In genomic region chr14:57066887-57067513, GRCh38 we compare ENCODE assay signal across 9 cellular contexts.
DNase-seq lines count a peak whose midpoint lies in the region; ATAC-seq and TF ChIP-seq lines count a peak whose summit lies in the region.
"Had no signal": no experiment of that assay in that cellular context is flagged by ENCODE, and none has a peak within 500 bp of the region (broad histone marks: within the 10 kb centered on the region; RNA-seq: fewer than 3 reads in every experiment).

No MANE protein-coding gene starts in this region.

- peak overlapping the region; percentile 8; the same call in 1 of the 2 replicates for H2AFZ ChIP-seq in OCI-LY3 (ENCODE audit: low read depth, low read length)

- H4K20me1 ChIP-seq in OCI-LY3 (ENCODE audit: insufficient read depth, low read length) = no peaks in the 10 kb centered on the region
- H4K20me1 ChIP-seq: BLaER1 had no signal

- TF ChIP-seq CTCF in OCI-LY3 (IDR thresholded peaks at IDR 0.05; ENCODE audit: low read depth, low read length) (peak; percentile 90), mucosa of descending colon (IDR thresholded peaks at IDR 0.05) (peak; percentile 33)

- ATAC-seq in HG03159 (IDR thresholded peaks at IDR 0.05; ENCODE audit: unreplicated experiment) (peak; percentile 72), mucosa of descending colon (peak; percentile 67)

- intact Hi-C loops in mucosa of descending colon (cut with DNase I, micrococcal nuclease) = no loop called here

- H3K27me3 ChIP-seq in OCI-LY3 (ENCODE audit: low read depth, low read length) = peaks cover 25% of the 10 kb centered on the region
- H3K27me3 ChIP-seq: BLaER1 had no signal

- H3K9me3 ChIP-seq in OCI-LY3 (ENCODE audit: insufficient read depth, low read length) = no peaks in the 10 kb centered on the region
- no peaks in the 10 kb centered on the region for H3K9me3 ChIP-seq in mucosa of descending colon
- H3K9me3 ChIP-seq: BLaER1 had no signal

- H3K27ac ChIP-seq in OCI-LY3 (ENCODE audit: low read length) (no peak overlapping the region), caudate nucleus (ENCODE audit: low read depth, low read length) (no peak overlapping the region)
- H3K27ac ChIP-seq: BLaER1 had no signal

- no peaks in the 10 kb centered on the region for H3K79me2 ChIP-seq in OCI-LY3 (ENCODE audit: low read length)

- no peaks in the 10 kb centered on the region for H3K36me3 ChIP-seq in OCI-LY3 (replicated peaks; ENCODE audit: low read depth, low read length)
- H3K36me3 ChIP-seq in mucosa of descending colon (ENCODE audit: low read depth) = no peaks in the 10 kb centered on the region
- H3K36me3 ChIP-seq: BLaER1 had no signal

- peak; percentile 22 for DNase-seq in NCI-H2029 (lab: John Stamatoyannopoulos, UW)
- no peak for DNase-seq in NCI-H2029 treated with DMSO at 0.1 percent for 48 hours (lab: John Stamatoyannopoulos, UW)
- peak in 40 of 61 donors; percentile 1 to 63 (median 12) for DNase-seq in caudate nucleus (lab: John Stamatoyannopoulos, UW)
- DNase-seq in mucosa of descending colon = peak in 2 of 3 donors; percentile 57
- no peak for DNase-seq in AML-193 (lab: John Stamatoyannopoulos, UW)
- no peak for DNase-seq in stimulated activated naive CD4-positive, alpha-beta T cell treated with Interleukin-2 at 50 U/mL for 16 hours (lab: John Stamatoyannopoulos, UW)

- no peaks in the 10 kb centered on the region for H3K4me1 ChIP-seq in OCI-LY3 (ENCODE audit: low read length)
- H3K4me1 ChIP-seq in mucosa of descending colon (ENCODE audit: low read depth) = no peaks in the 10 kb centered on the region
- H3K4me1 ChIP-seq: BLaER1 had no signal

- peak overlapping the region; percentile 27; the same call in 1 of the 2 replicates for H3K4me3 ChIP-seq in OCI-LY3 (ENCODE audit: low read length)
- H3K4me3 ChIP-seq in mucosa of descending colon = no peak overlapping the region
- H3K4me3 ChIP-seq: BLaER1 had no signal

- H3K9ac ChIP-seq in OCI-LY3 (ENCODE audit: low read length) = no peak overlapping the region
- H3K9ac ChIP-seq: BLaER1 had no signal

- peak overlapping the region; percentile 54 for H3K4me2 ChIP-seq in OCI-LY3 (ENCODE audit: low read length)
- H3K4me2 ChIP-seq: BLaER1 had no signal

Comparison
In these comparisons a context has a peak if more than half of its experiments do, and no peak if none do; other contexts are left out.
1. DNase-seq: peak in NCI-H2029 (single experiment), caudate nucleus (40 of 61) and mucosa of descending colon (2 of 3); none in NCI-H2029 treated with DMSO at 0.1 percent for 48 hours (single experiment), AML-193 (0 of 2) and stimulated activated naive CD4-positive, alpha-beta T cell treated with Interleukin-2 at 50 U/mL for 16 hours (single experiment).